In genomic region chr9:122228191-122228905, GRCh38 we compare ENCODE assay signal across 8 cellular contexts. TPM values are rescaled to one million over a fixed set of nuclear protein-coding genes. Genes with fewer than 3 reads are reported as not detected.
DNase-seq lines count a peak whose midpoint lies in the region; ATAC-seq and TF ChIP-seq lines count a peak whose summit lies in the region.

No MANE protein-coding gene starts in this region.

- no peak for TF ChIP-seq POLR2A in sigmoid colon (IDR thresholded peaks at IDR 0.05)

- no peaks in the 10 kb centered on the region for H4K20me1 ChIP-seq in GM23248 (ENCODE audit: insufficient read depth)

- H2AFZ ChIP-seq in GM23248, result peak overlapping the region; percentile 60

- H3K4me3 ChIP-seq in GM23248 (peak overlapping the region; percentile 53), RWPE2 (ENCODE audit: severe bottlenecking) (peak overlapping the region; percentile 33), sigmoid colon (peak overlapping the region in 3 of 4 donors; percentile 27 to 44 (median 43))

- DNase-seq in GM23248 (peak; percentile 49), RWPE2 (ENCODE audit: low spot score) (no peak), foreskin keratinocyte (no peak), sigmoid colon (no peak), mesenteric fat pad (ENCODE audit: low spot score) (no peak), posterior vena cava (ENCODE audit: low spot score) (no peak), cerebellar nuclear complex (lab: John Stamatoyannopoulos, UW) (no peak)

- no peak for TF ChIP-seq EP300 in sigmoid colon (IDR thresholded peaks at IDR 0.05)

- H3K9ac ChIP-seq in GM23248, result no peak overlapping the region

- H3K9me2 ChIP-seq in GM23248 (ENCODE audit: insufficient read depth), result no peaks in the 10 kb centered on the region

- ATAC-seq in RWPE2 (ENCODE audit: low read depth) (peak; percentile 63), foreskin keratinocyte (peak; percentile 29), HG03097 (IDR thresholded peaks at IDR 0.05; ENCODE audit: low FRiP score, unreplicated experiment) (no peak)

- H3K4me1 ChIP-seq in GM23248 (ENCODE audit: insufficient read depth) (peaks cover 3% of the 10 kb centered on the region; the same call in 1 of the 2 replicates), RWPE2 (ENCODE audit: insufficient read depth, poor library complexity, severe bottlenecking) (no peaks in the 10 kb centered on the region), foreskin keratinocyte (no peaks in the 10 kb centered on the region), sigmoid colon (peaks cover 0 to 41% (median 38%) of the 10 kb centered on the region in 4 donors)

- H3K79me2 ChIP-seq in GM23248 (ENCODE audit: insufficient read depth), result no peaks in the 10 kb centered on the region

- H3K9me3 ChIP-seq in GM23248 (ENCODE audit: low read depth) (no peaks in the 10 kb centered on the region), RWPE2 (ENCODE audit: severe bottlenecking) (no peaks in the 10 kb centered on the region), sigmoid colon (no peaks in the 10 kb centered on the region)

- peaks cover 9% of the 10 kb centered on the region for H3F3A ChIP-seq in GM23248 (ENCODE audit: insufficient read depth)

- H3K27ac ChIP-seq in GM23248 (no peak overlapping the region), RWPE2 (ENCODE audit: poor library complexity, severe bottlenecking) (no peak overlapping the region), foreskin keratinocyte (no peak overlapping the region), sigmoid colon (peak overlapping the region in 1 of 4 donors; percentile 55)

- TF ChIP-seq CTCF in RWPE2 (IDR thresholded peaks at IDR 0.05; ENCODE audit: poor library complexity, severe bottlenecking) (no peak), foreskin keratinocyte (conservative IDR thresholded peaks at IDR 0.05) (no peak), sigmoid colon (IDR thresholded peaks at IDR 0.05) (no peak)

- 2% methylated on average over 49 to 71 of the region's 83 CpGs for WGBS in GM23248 (ENCODE audit: low coverage in 1 of 2, low lambda C conversion rate in 2 of 2, missing lambda C conversion rate in 2 of 2), 2 experiments
- WGBS in sigmoid colon, 2 donors, result 1% methylated on average over 83 of the region's 83 CpGs

- H3K4me2 ChIP-seq in GM23248 (ENCODE audit: unreplicated experiment), result peak overlapping the region; percentile 61

- H3K27me3 ChIP-seq in GM23248 (replicated peaks; ENCODE audit: insufficient read depth) (peaks cover 71% of the 10 kb centered on the region), RWPE2 (ENCODE audit: insufficient read depth, poor library complexity, severe bottlenecking) (peaks cover 21% of the 10 kb centered on the region), foreskin keratinocyte (peaks cover 98% of the 10 kb centered on the region), sigmoid colon (peaks cover 40 to 80% (median 80%) of the 10 kb centered on the region in 3 donors)

- H3K36me3 ChIP-seq in GM23248 (ENCODE audit: low read depth) (no peaks in the 10 kb centered on the region), RWPE2 (ENCODE audit: low read depth) (no peaks in the 10 kb centered on the region), sigmoid colon (no peaks in the 10 kb centered on the region)

- in situ Hi-C loops in GM23248 (cut with MboI), result no loop called here

- intact Hi-C loops in sigmoid colon (cut with DNase I), result loop anchor here (2.0 kb wide), 1 partner anchor 50 kb away; no protein-coding TSS in a partner anchor
- intact Hi-C loops in posterior vena cava (cut with DNase I), result no loop called here

RNA-seq across cellular contexts. Expression of gene LHX6, which starts 0.4 kb away (rescaled TPM):
- total RNA-seq in GM23248 (2014; rRNA removed; shearing (Covaris generic)), result not detected in 2 replicates
- not detected in 2 replicates for polyA plus RNA-seq in GM23248 (2016; fragmentation: Nextera tagmentation; extraction: Ambion mirVana)
- total RNA-seq in foreskin keratinocyte, result 0.11 and 0.44 TPM in 2 replicates
- 0.11 and 0.17 TPM in 2 replicates for polyA plus RNA-seq in foreskin keratinocyte
- 1 to 10 TPM in 3 of 4 donors, under 1 TPM in 1; 0.99 to 4.7 (median 1.5) TPM for total RNA-seq in sigmoid colon
- 1 to 10 TPM in 1 of 3 donors, under 1 TPM in 2; 0.46 to 2.1 (median 0.60) TPM for polyA plus RNA-seq in sigmoid colon
- total RNA-seq in mesenteric fat pad, result 20.9 TPM
- 10 to 100 TPM in 1 of 2 donors, 1 to 10 TPM in 1; 8.3 to 23.6 TPM for total RNA-seq in posterior vena cava

RNA-seq across cellular contexts. Expression of gene RBM18, which starts 36.3 kb away (rescaled TPM):
- 11.6 and 12.8 TPM in 2 replicates for total RNA-seq in GM23248 (2014; rRNA removed; shearing (Covaris generic))
- polyA plus RNA-seq in GM23248 (2016; fragmentation: Nextera tagmentation; extraction: Ambion mirVana), result 30.8 and 32.6 TPM in 2 replicates
- 15.3 and 18.5 TPM in 2 replicates for total RNA-seq in foreskin keratinocyte
- polyA plus RNA-seq in foreskin keratinocyte, result 17.6 and 18.1 TPM in 2 replicates
- 10 to 100 TPM; 11.9 to 16.8 (median 13.0) TPM for total RNA-seq in sigmoid colon
- polyA plus RNA-seq in sigmoid colon, result 10 to 100 TPM in 2 of 3 donors, 1 to 10 TPM in 1; 8.2 to 11.8 (median 10.2) TPM
- 18.8 TPM for total RNA-seq in mesenteric fat pad
- total RNA-seq in posterior vena cava, result 10 to 100 TPM; 18.9 to 19.2 TPM

RNA-seq across cellular contexts. Expression of gene MRRF, which starts 36.3 kb away (rescaled TPM):
- 22.8 and 30.8 TPM in 2 replicates for total RNA-seq in GM23248 (2014; rRNA removed; shearing (Covaris generic))
- polyA plus RNA-seq in GM23248 (2016; fragmentation: Nextera tagmentation; extraction: Ambion mirVana) (23.7 and 26.8 TPM in 2 replicates), foreskin keratinocyte (39.2 and 45.4 TPM in 2 replicates), sigmoid colon (10 to 100 TPM; 38.2 to 46.7 (median 38.4) TPM)
- total RNA-seq in foreskin keratinocyte (47.0 and 47.4 TPM in 2 replicates), sigmoid colon (10 to 100 TPM; 29.9 to 40.7 (median 33.9) TPM), mesenteric fat pad (41.8 TPM), posterior vena cava (10 to 100 TPM; 23.8 to 27.7 TPM)
